In the genomic region with DNA sequence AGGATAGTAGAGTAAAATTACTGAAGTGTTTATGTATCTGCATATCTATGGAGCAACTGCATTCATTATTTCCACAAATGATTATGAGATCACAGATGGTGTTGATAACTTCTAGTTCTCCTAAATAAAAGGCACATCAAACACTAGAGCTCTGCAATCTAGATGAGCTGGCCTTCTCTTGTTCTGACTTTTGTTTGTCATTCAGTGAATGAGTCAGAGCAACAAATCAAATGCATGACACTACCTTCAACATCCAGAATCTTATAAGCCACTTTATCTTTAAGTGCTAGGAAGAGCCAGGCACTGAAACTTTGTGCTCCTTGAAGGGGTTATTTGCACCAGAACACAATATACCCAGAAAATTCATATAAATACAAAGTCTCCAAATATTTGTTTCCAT, we compare ENCODE assay signal across 18 cellular contexts.
DNase-seq lines count a peak whose midpoint lies in the region; ATAC-seq, FAIRE-seq and TF ChIP-seq lines count a peak whose summit lies in the region.
"Had no signal": no experiment of that assay in that cellular context is flagged by ENCODE, and none has a peak within 500 bp of the region (broad histone marks: within the 10 kb centered on the region; RNA-seq: fewer than 3 reads in every experiment).

No MANE protein-coding gene starts in this region.

- no peak overlapping the region for H3K27ac ChIP-seq in tibial artery
- H3K27ac ChIP-seq in substantia nigra (ENCODE audit: low read depth, low read length, poor library complexity, severe bottlenecking): no peak overlapping the region
- H3K27ac ChIP-seq: PC-9, SJSA1 had no signal

- intact Hi-C loops in tibial artery (cut with DNase I; ENCODE audit: low total_unique reads): no loop called here

- H3K9me3 ChIP-seq in tibial artery: no peaks in the 10 kb centered on the region
- H3K9me3 ChIP-seq: HAP-1, SJSA1 had no signal

- no peaks in the 10 kb centered on the region for H3K27me3 ChIP-seq in tibial artery
- H3K27me3 ChIP-seq: SJSA1 had no signal

- H3K36me3 ChIP-seq in tibial artery: no peaks in the 10 kb centered on the region
- H3K36me3 ChIP-seq: HAP-1, SJSA1 had no signal

- FAIRE-seq in D721Med (lab: Jason Lieb, UNC): no peak

- H3K4me3 ChIP-seq in tibial artery: no peak overlapping the region
- H3K4me3 ChIP-seq: HAP-1, PC-9, SJSA1 had no signal

- peak; percentile 28 for ATAC-seq in HG02610 (IDR thresholded peaks at IDR 0.05; ENCODE audit: unreplicated experiment)

- H3K4me1 ChIP-seq in tibial artery: no peaks in the 10 kb centered on the region
- H3K4me1 ChIP-seq: HAP-1, SJSA1 had no signal

- DNase-seq in Ammon's horn (ENCODE audit: low spot score) (peak; percentile 7), SW480 (ENCODE audit: low spot score) (peak; percentile 6), kidney tubule cell (ENCODE audit: low spot score) (peak; percentile 4), D721Med (ENCODE audit: insufficient read length, low spot score) (no peak), tibial artery (no peak), substantia nigra (lab: John Stamatoyannopoulos, UW) (no peak)
- no peak for DNase-seq in stimulated activated CD4-positive, alpha-beta T cell treated with anti-CD3 and anti-CD28 coated beads, Interleukin-2, amount 100 ng/mL, for 24 hours
- DNase-seq: C1 segment of cervical spinal cord; CD8-positive, alpha-beta memory T cell; DMS79 treated with DMSO at 0.1 percent for 48 hours; NCI-H1417 treated with DMSO at 0.1 percent for 48 hours; NCI-H187 treated with DMSO at 0.1 percent for 48 hours; NCI-H345; NCI-H524 treated with DMSO at 0.1 percent for 48 hours; PC-9 had no signal

- TF ChIP-seq CTCF in D721Med (IDR thresholded peaks at IDR 0.05; ENCODE audit: insufficient read depth, missing control alignments) (no peak), tibial artery (IDR thresholded peaks at IDR 0.05) (no peak)

Comparison
In these comparisons a context has a peak if more than half of its experiments do, and no peak if none do; other contexts are left out.
1. DNase-seq: peak in Ammon's horn (single experiment), SW480 (single experiment) and kidney tubule cell (single experiment); none in D721Med (single experiment), stimulated activated CD4-positive, alpha-beta T cell treated with anti-CD3 and anti-CD28 coated beads, Interleukin-2, amount 100 ng/mL, for 24 hours (0 of 2), tibial artery (0 of 2) and substantia nigra (0 of 49).